In the genomic region with DNA sequence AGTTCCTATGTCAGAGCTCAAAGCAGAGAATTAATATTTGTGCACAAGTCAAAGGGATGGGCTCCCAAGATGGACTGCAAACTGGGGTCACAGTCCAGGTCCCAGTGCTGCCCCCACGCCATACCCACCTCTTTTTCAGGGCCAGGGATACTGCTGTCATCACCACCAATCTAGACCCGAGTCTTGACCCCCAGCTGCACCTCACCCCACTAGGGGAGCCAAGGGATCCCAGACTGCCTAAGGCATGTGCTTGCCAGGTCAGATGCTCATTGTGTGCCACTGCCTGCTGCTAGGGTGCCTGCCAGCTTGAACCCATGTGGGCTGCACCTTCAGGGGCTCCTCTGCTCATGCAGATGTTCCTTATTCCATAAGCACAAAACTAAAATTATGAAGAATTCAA, we compare ENCODE assay signal across 22 cellular contexts.
"Had no signal": no experiment of that assay in that cellular context is flagged by ENCODE, and none has a peak within 500 bp of the region (broad histone marks: within the 10 kb centered on the region; RNA-seq: fewer than 3 reads in every experiment).

No MANE protein-coding gene starts in this region.

- H3K4me3 ChIP-seq: esophagus squamous epithelium, gastroesophageal sphincter, heart left ventricle, lung, psoas muscle, right lobe of liver, tibial artery, upper lobe of right lung, vagina had no signal

- DNase-seq: dermis blood vessel endothelial cell; esophagus squamous epithelium; foreskin fibroblast; heart left ventricle; hippocampal formation; left colon; left ventricle myocardium superior; mesenchymal stem cell; midbrain; psoas muscle; retina; right lobe of liver; stimulated activated CD4-positive, alpha-beta T cell treated with anti-CD3 and anti-CD28 coated beads, Interleukin-4, amount 100 ng/mL, for 1 hour; stimulated activated CD8-positive, alpha-beta memory T cell treated with anti-CD3 and anti-CD28 coated beads, Interleukin-4, amount 100 ng/mL, for 48 hours; tibial artery; upper lobe of right lung had no signal

- ATAC-seq: gastroesophageal sphincter; heart left ventricle; left colon; left ventricle myocardium superior; natural killer cell treated with Interleukin-12 subunit alpha and Interleukin-12 subunit beta and Interleukin-15 and Interleukin-18, amount 100 ng/mL, for 72 hours; psoas muscle; right lobe of liver; stimulated activated effector memory CD8-positive, alpha-beta T cell treated with anti-CD3 and anti-CD28 coated beads, Interleukin-12 subunit alpha, Interleukin-12 subunit beta, amount 100 ng/mL, for 72 hours; upper lobe of right lung had no signal

- H3K9me3 Mint-ChIP-seq: natural killer cell treated with Interleukin-12 subunit alpha and Interleukin-12 subunit beta and Interleukin-15 and Interleukin-18, amount 100 ng/mL, for 72 hours; stimulated activated effector memory CD8-positive, alpha-beta T cell treated with anti-CD3 and anti-CD28 coated beads, Interleukin-12 subunit alpha, Interleukin-12 subunit beta, amount 100 ng/mL, for 72 hours; stimulated activated naive CD8-positive, alpha-beta T cell treated with anti-CD3 and anti-CD28 coated beads, Interleukin-15, Interleukin-2, amounts not matched to agents 100 ng/mL and 50 ng/mL, for 24 hours had no signal

- H3K4me1 Mint-ChIP-seq: stimulated activated effector memory CD8-positive, alpha-beta T cell treated with anti-CD3 and anti-CD28 coated beads, Interleukin-12 subunit alpha, Interleukin-12 subunit beta, amount 100 ng/mL, for 72 hours had no signal

- H3K36me3 Mint-ChIP-seq: natural killer cell treated with Interleukin-12 subunit alpha and Interleukin-12 subunit beta and Interleukin-15 and Interleukin-18, amount 100 ng/mL, for 72 hours; stimulated activated effector memory CD8-positive, alpha-beta T cell treated with anti-CD3 and anti-CD28 coated beads, Interleukin-12 subunit alpha, Interleukin-12 subunit beta, amount 100 ng/mL, for 72 hours had no signal

- H3K27ac ChIP-seq: esophagus squamous epithelium, gastroesophageal sphincter, heart left ventricle, psoas muscle, right lobe of liver, tibial artery, upper lobe of right lung, vagina had no signal

- H3K27ac Mint-ChIP-seq: natural killer cell treated with Interleukin-12 subunit alpha and Interleukin-12 subunit beta and Interleukin-15 and Interleukin-18, amount 100 ng/mL, for 72 hours; stimulated activated effector memory CD8-positive, alpha-beta T cell treated with anti-CD3 and anti-CD28 coated beads, Interleukin-12 subunit alpha, Interleukin-12 subunit beta, amount 100 ng/mL, for 72 hours; stimulated activated naive CD8-positive, alpha-beta T cell treated with anti-CD3 and anti-CD28 coated beads, Interleukin-15, Interleukin-2, amounts not matched to agents 100 ng/mL and 50 ng/mL, for 24 hours had no signal

- H3K27me3 ChIP-seq: gastroesophageal sphincter, heart left ventricle, right lobe of liver, tibial artery, upper lobe of right lung, vagina had no signal

- H3K4me1 ChIP-seq: esophagus squamous epithelium, right lobe of liver, upper lobe of right lung had no signal

- H3K4me3 Mint-ChIP-seq: natural killer cell treated with Interleukin-12 subunit alpha and Interleukin-12 subunit beta and Interleukin-15 and Interleukin-18, amount 100 ng/mL, for 72 hours; stimulated activated effector memory CD8-positive, alpha-beta T cell treated with anti-CD3 and anti-CD28 coated beads, Interleukin-12 subunit alpha, Interleukin-12 subunit beta, amount 100 ng/mL, for 72 hours; stimulated activated naive CD8-positive, alpha-beta T cell treated with anti-CD3 and anti-CD28 coated beads, Interleukin-15, Interleukin-2, amounts not matched to agents 100 ng/mL and 50 ng/mL, for 24 hours had no signal

- H3K36me3 ChIP-seq: esophagus squamous epithelium, gastroesophageal sphincter, heart left ventricle, right lobe of liver, tibial artery, upper lobe of right lung, vagina had no signal
